Comparison of ENCODE assay signal across 20 cellular contexts in genomic region chr3:192229866-192230265, GRCh38.
"Had no signal": no experiment of that assay in that cellular context is flagged by ENCODE, and none has a peak within 500 bp of the region (broad histone marks: within the 10 kb centered on the region; RNA-seq: fewer than 3 reads in every experiment).

No MANE protein-coding gene starts in this region.

- DNase-seq: activated CD4-positive, alpha-beta memory T cell treated with anti-CD3 and anti-CD28 coated beads, Interleukin-2, amount 10 ng/mL, durations not matched to agents 7 days and 5 days; activated CD4-positive, alpha-beta T cell treated with anti-CD3 and anti-CD28 coated beads, Interleukin-2, amount 10 ng/mL, durations not matched to agents 24 days and 14 days; activated effector memory CD4-positive, alpha-beta T cell treated with Interleukin-2 at 50 U/mL for 16 hours; activated naive CD4-positive, alpha-beta T cell treated with anti-CD3 and anti-CD28 coated beads, Interleukin-2, amount 10 ng/mL, durations not matched to agents 7 days and 5 days; activated T-cell treated with anti-CD3 and anti-CD28 coated beads, Interleukin-2, amount 50 U/mL, for 72 hours; brain microvascular endothelial cell; caudate nucleus; effector memory CD8-positive, alpha-beta T cell; heart right ventricle; left colon; mesendoderm; mucosa of descending colon; stimulated activated CD4-positive, alpha-beta T cell treated with anti-CD3 and anti-CD28 coated beads, Interleukin-4, amount 100 ng/mL, for 24 hours; stimulated activated naive CD4-positive, alpha-beta T cell treated with Interleukin-2 at 50 U/mL for 16 hours; upper lobe of left lung had no signal

- ATAC-seq: activated CD4-positive, CD25-positive, alpha-beta regulatory T cell treated with anti-CD3 and anti-CD28 coated beads, Interleukin-2, amount 50 U/mL, for 24 hours; activated T-cell treated with anti-CD3 and anti-CD28 coated beads, Interleukin-2, amount 50 U/mL, for 72 hours; effector memory CD8-positive, alpha-beta T cell; esophagus mucosa; gastroesophageal sphincter; heart right ventricle; left colon; mucosa of descending colon had no signal

- H3K4me1 ChIP-seq: gastroesophageal sphincter, heart right ventricle, upper lobe of left lung had no signal

- H3K4me3 ChIP-seq: gastroesophageal sphincter, heart right ventricle, mucosa of descending colon, thoracic aorta, upper lobe of left lung had no signal

- H3K27me3 ChIP-seq: brain microvascular endothelial cell, gastroesophageal sphincter, heart right ventricle, upper lobe of left lung had no signal

- H3K36me3 ChIP-seq: brain microvascular endothelial cell, gastroesophageal sphincter, heart right ventricle, thoracic aorta, upper lobe of left lung had no signal

- H3K9me3 ChIP-seq: gastroesophageal sphincter, heart right ventricle, mucosa of descending colon, thoracic aorta, upper lobe of left lung had no signal

- H3K27ac ChIP-seq: brain microvascular endothelial cell, gastroesophageal sphincter, heart right ventricle, thoracic aorta, upper lobe of left lung, VCaP had no signal
